Comparison of ENCODE assay signal across 1 cellular context in genomic region chr9:133584167-133584558, GRCh38.
TF ChIP-seq lines count a peak whose summit lies in the region.

No MANE protein-coding gene starts in this region.

TF ChIP-seq in WTC11, 78 proteins besides CTCF, POLR2A, EP300 and RAD21:
- TF ChIP-seq MXD4 (CRISPR knock-in tag; IDR thresholded peaks at IDR 0.05; ENCODE audit: borderline replicate concordance) (no peak), GABPB1 (CRISPR knock-in tag; IDR thresholded peaks at IDR 0.05) (no peak), NR3C1 (CRISPR knock-in tag; conservative IDR thresholded peaks at IDR 0.05; ENCODE audit: low read depth) (no peak), ZNF532 (CRISPR knock-in tag; IDR thresholded peaks at IDR 0.05; ENCODE audit: borderline replicate concordance) (no peak), ZNF423 (CRISPR knock-in tag; IDR thresholded peaks at IDR 0.05) (no peak), PRDM15 (CRISPR knock-in tag; IDR thresholded peaks at IDR 0.05) (no peak), FOXP1 (CRISPR knock-in tag; IDR thresholded peaks at IDR 0.05; ENCODE audit: borderline replicate concordance) (no peak), ATF6 (CRISPR knock-in tag; IDR thresholded peaks at IDR 0.05) (no peak), JAZF1 (CRISPR knock-in tag; IDR thresholded peaks at IDR 0.05) (no peak), HMGXB4 (CRISPR knock-in tag; IDR thresholded peaks at IDR 0.05) (no peak), GTF2I (CRISPR knock-in tag; conservative IDR thresholded peaks at IDR 0.05) (no peak), KAT7 (CRISPR knock-in tag; IDR thresholded peaks at IDR 0.05; ENCODE audit: borderline replicate concordance) (no peak), ZNF671 (CRISPR knock-in tag; IDR thresholded peaks at IDR 0.05) (no peak), ZSCAN18 (CRISPR knock-in tag; IDR thresholded peaks at IDR 0.05) (no peak), IRF1 (CRISPR knock-in tag; IDR thresholded peaks at IDR 0.05) (no peak)
- TF ChIP-seq, protein P1, sequence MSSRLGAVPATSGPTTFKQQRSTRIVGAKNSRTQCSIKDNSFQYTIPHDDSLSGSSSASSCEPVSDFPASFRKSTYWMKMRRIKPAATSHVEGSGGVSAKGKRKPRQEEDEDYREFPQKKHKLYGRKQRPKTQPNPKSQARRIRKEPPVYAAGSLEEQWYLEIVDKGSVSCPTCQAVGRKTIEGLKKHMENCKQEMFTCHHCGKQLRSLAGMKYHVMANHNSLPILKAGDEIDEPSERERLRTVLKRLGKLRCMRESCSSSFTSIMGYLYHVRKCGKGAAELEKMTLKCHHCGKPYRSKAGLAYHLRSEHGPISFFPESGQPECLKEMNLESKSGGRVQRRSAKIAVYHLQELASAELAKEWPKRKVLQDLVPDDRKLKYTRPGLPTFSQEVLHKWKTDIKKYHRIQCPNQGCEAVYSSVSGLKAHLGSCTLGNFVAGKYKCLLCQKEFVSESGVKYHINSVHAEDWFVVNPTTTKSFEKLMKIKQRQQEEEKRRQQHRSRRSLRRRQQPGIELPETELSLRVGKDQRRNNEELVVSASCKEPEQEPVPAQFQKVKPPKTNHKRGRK (CRISPR knock-in tag; IDR thresholded peaks at IDR 0.05; ENCODE audit: borderline replicate concordance): no peak
- TF ChIP-seq, protein P2, sequence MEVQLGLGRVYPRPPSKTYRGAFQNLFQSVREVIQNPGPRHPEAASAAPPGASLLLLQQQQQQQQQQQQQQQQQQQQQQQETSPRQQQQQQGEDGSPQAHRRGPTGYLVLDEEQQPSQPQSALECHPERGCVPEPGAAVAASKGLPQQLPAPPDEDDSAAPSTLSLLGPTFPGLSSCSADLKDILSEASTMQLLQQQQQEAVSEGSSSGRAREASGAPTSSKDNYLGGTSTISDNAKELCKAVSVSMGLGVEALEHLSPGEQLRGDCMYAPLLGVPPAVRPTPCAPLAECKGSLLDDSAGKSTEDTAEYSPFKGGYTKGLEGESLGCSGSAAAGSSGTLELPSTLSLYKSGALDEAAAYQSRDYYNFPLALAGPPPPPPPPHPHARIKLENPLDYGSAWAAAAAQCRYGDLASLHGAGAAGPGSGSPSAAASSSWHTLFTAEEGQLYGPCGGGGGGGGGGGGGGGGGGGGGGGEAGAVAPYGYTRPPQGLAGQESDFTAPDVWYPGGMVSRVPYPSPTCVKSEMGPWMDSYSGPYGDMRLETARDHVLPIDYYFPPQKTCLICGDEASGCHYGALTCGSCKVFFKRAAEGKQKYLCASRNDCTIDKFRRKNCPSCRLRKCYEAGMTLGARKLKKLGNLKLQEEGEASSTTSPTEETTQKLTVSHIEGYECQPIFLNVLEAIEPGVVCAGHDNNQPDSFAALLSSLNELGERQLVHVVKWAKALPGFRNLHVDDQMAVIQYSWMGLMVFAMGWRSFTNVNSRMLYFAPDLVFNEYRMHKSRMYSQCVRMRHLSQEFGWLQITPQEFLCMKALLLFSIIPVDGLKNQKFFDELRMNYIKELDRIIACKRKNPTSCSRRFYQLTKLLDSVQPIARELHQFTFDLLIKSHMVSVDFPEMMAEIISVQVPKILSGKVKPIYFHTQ (CRISPR knock-in tag; IDR thresholded peaks at IDR 0.05): no peak
- TF ChIP-seq, protein P3, sequence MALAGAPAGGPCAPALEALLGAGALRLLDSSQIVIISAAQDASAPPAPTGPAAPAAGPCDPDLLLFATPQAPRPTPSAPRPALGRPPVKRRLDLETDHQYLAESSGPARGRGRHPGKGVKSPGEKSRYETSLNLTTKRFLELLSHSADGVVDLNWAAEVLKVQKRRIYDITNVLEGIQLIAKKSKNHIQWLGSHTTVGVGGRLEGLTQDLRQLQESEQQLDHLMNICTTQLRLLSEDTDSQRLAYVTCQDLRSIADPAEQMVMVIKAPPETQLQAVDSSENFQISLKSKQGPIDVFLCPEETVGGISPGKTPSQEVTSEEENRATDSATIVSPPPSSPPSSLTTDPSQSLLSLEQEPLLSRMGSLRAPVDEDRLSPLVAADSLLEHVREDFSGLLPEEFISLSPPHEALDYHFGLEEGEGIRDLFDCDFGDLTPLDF (CRISPR knock-in tag; IDR thresholded peaks at IDR 0.05): no peak
- TF ChIP-seq, protein P4, sequence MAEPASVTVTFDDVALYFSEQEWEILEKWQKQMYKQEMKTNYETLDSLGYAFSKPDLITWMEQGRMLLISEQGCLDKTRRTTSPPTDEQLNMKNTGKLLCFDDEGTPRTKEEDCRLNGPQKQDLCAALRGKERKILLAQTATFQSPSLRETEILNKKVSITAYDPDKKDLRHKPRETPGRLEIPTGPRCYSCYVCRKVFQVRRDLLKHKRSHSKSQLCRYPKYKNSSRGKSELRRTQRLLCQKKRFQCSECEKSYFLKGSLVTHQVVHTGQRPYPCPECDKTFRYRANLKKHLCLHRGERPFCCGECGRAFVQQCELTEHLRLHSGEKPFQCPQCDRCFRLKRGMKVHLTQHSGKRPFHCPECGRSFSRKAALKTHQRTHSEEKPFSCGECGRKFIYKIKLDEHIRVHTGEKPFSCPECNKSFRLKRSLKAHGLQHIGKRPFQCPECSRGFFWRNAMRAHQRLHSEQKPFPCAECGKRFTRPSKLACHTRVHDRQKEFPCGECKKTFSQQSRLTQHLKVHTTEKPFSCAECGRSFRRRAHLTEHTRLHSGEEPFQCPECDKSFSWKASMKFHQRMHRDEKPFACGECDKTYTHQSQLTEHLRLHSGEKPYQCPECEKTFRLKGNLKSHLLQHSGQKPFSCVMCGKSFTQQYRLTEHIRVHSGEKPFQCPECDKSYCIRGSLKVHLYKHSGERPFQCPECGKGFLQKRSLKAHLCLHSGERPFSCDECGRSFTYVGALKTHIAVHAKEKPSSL (CRISPR knock-in tag; conservative IDR thresholded peaks at IDR 0.05): no peak
